1 cellular context compared by ENCODE assay signal in the genomic region with DNA sequence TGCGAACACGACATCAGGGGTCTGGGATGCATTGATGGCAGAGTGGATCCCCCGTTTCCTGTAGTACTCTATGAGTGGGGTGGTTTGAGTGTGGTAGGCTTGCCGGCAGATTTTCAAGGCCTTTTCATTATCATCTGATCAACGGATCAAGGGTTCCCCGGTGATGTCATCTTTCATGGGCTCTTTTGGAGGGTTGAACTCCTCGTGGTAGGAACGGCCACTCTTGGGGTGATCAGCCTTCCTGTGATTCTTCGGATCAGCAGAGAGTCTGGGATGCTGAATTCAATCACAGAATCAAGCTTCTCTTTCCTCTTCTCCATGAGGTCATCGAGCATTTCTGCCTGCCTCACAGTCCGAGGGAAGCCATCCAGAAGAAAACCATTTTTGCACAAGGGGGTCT. TPM values are rescaled to one million over a fixed set of nuclear protein-coding genes. Genes with fewer than 3 reads are reported as not detected.
"Had no signal": no experiment of that assay in that cellular context is flagged by ENCODE, and none has a peak within 500 bp of the region (broad histone marks: within the 10 kb centered on the region; RNA-seq: fewer than 3 reads in every experiment).

No MANE protein-coding gene starts in this region.

RNA-seq across cellular contexts. Expression of a gene that starts 53.8 kb away (rescaled TPM):
- total RNA-seq: G401 had no signal
